In the genomic region with DNA sequence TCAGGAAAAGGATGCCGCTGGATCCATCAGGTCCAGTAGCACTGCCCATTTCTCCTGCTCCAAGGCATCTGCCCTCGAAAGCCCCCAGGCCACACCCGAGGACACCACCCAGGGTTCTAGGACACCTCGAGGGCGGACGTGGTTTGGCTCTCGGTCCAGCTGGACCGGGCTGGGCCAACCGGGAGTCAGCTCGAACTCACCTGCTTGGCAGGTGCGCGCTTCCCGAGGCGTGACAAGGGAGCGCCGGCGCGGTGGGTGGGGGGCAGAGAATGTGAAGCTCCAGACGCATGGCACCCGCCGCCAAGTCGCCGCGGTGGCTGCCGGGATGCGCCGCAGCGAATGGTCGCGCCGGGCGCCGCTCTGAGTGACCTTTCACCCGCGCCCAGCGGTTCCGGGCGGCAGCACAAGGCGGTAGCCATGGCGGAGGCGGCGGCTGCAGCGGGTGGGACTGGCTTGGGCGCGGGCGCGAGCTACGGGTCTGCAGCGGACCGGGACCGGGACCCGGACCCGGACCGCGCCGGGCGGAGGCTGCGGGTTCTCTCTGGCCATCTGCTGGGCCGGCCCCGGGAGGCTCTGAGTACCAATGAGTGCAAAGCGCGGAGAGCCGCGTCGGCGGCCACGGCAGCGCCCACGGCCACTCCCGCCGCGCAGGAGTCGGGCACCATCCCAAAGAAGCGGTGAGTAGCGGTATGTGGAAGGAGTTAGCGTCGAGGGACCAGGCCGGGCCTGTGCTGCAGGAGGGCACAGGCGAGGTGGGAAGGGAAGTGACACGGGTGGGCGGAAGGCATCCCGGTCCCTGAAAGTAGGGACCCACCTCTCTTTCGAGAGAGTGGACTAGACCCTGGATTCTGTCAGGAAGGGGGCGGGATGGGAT, we compare ENCODE assay signal across 8 cellular contexts. TPM values are rescaled to one million over a fixed set of nuclear protein-coding genes. Genes with fewer than 3 reads are reported as not detected.
DNase-seq lines count a peak whose midpoint lies in the region; ATAC-seq lines count a peak whose summit lies in the region.

Gene AGPS, plus strand, starts transcription at position 401 of the 874 bp plus-strand sequence. Its CDS starts 17 bp downstream, at position 418.

- H3K4me3 ChIP-seq in ectodermal cell (ENCODE audit: insufficient read depth, low read depth, low read length) = peak within 1 kb of the TSS; percentile 80

- POLR2A ChIA-PET in activated CD4-positive, alpha-beta memory T cell treated with anti-CD3 and anti-CD28 coated beads for 36 hours (lab: Charles Lee) = interaction anchor here (0.6 to 2.2 kb wide), 9 partner anchors 12 to 228 kb away, joined by 3 to 17 read pairs (median 3); partner anchors contain the start of gene NFE2L2

- peaks cover 56% of the 10 kb centered on the region for H3K4me1 Mint-ChIP-seq in activated CD4-positive, alpha-beta memory T cell treated with anti-CD3 and anti-CD28 coated beads for 36 hours (ENCODE audit: low read depth)

- peak; percentile 94 for ATAC-seq in GM19035 (IDR thresholded peaks at IDR 0.05; ENCODE audit: unreplicated experiment)
- peak; percentile 85 for ATAC-seq in HG03342 (IDR thresholded peaks at IDR 0.05; ENCODE audit: unreplicated experiment)

- H3K27ac ChIP-seq in ectodermal cell (ENCODE audit: insufficient read depth, low read depth, low read length, poor library complexity, severe bottlenecking) = no peak within 1 kb of the TSS

- no peaks in the 10 kb centered on the region for H3K9me3 ChIP-seq in ectodermal cell (ENCODE audit: control insufficient read depth, low read length)

- CTCF ChIA-PET in activated CD4-positive, alpha-beta memory T cell treated with anti-CD3 and anti-CD28 coated beads for 36 hours (lab: Charles Lee) = interaction anchor here (0.6 to 3.1 kb wide), 14 partner anchors 8 to 244 kb away, joined by 3 to 13 read pairs (median 4); partner anchors contain the start of genes HNRNPA3 and NFE2L2

- 1% methylated on average over 84 of the region's 84 CpGs for WGBS in ectodermal cell, 2 experiments

- H3K36me3 Mint-ChIP-seq in activated CD4-positive, alpha-beta memory T cell treated with anti-CD3 and anti-CD28 coated beads for 36 hours = peaks cover 16% of the 10 kb centered on the region

- H3K27me3 Mint-ChIP-seq in activated CD4-positive, alpha-beta memory T cell treated with anti-CD3 and anti-CD28 coated beads for 36 hours = no peaks in the 10 kb centered on the region

- intact Hi-C loops in activated CD4-positive, alpha-beta memory T cell treated with anti-CD3 and anti-CD28 coated beads for 36 hours (cut with micrococcal nuclease) = loop anchor here (1.0 to 5.0 kb wide), 6 partner anchors 24 to 1125 kb away; partner anchors contain the start of genes HNRNPA3, MTX2 and NFE2L2

- H3K9me3 Mint-ChIP-seq in activated CD4-positive, alpha-beta memory T cell treated with anti-CD3 and anti-CD28 coated beads for 36 hours = no peaks in the 10 kb centered on the region

- H3K27me3 ChIP-seq in ectodermal cell (ENCODE audit: control insufficient read depth, insufficient read depth, low read length, poor library complexity, severe bottlenecking) = no peaks in the 10 kb centered on the region

- H3K4me3 Mint-ChIP-seq in activated CD4-positive, alpha-beta memory T cell treated with anti-CD3 and anti-CD28 coated beads for 36 hours = peak within 1 kb of the TSS; percentile 87

- no peaks in the 10 kb centered on the region for H3K36me3 ChIP-seq in ectodermal cell (ENCODE audit: control insufficient read depth, insufficient read depth, low read length)

- peaks cover 18% of the 10 kb centered on the region for H3K4me1 ChIP-seq in ectodermal cell (ENCODE audit: control insufficient read depth, insufficient read depth, low read length)

- peak; percentile 82 for DNase-seq in Ammon's horn (ENCODE audit: low spot score)
- DNase-seq in NCI-H526 treated with DMSO at 0.1 percent for 48 hours (lab: John Stamatoyannopoulos, UW) = peak; percentile 68
- peak; percentile 88 for DNase-seq in activated CD4-positive, alpha-beta memory T cell treated with anti-CD3 and anti-CD28 coated beads for 36 hours
- peak; percentile 68 to 71 for DNase-seq in lung microvascular endothelial cell (ENCODE audit: low read depth in 2 of 2)
- DNase-seq in stimulated activated CD4-positive, alpha-beta T cell treated with anti-CD3 and anti-CD28 coated beads, TNF-alpha, amount 100 ng/mL, for 48 hours (ENCODE audit: low read depth in 3 of 3) = peak; percentile 51 to 68 (median 65)

- peak within 1 kb of the TSS; percentile 70 for H3K27ac Mint-ChIP-seq in activated CD4-positive, alpha-beta memory T cell treated with anti-CD3 and anti-CD28 coated beads for 36 hours

RNA-seq across cellular contexts. Expression of gene AGPS, which starts in this region (rescaled TPM):
- 10 to 100 TPM; 51.9 to 53.0 TPM for total RNA-seq in activated CD4-positive, alpha-beta memory T cell treated with anti-CD3 and anti-CD28 coated beads for 36 hours
- polyA plus RNA-seq in ectodermal cell (2013, experiment 1 of 4) = 43.3 TPM
- polyA plus RNA-seq in ectodermal cell (2013, experiment 2 of 4) = 47.7 TPM
- polyA plus RNA-seq in ectodermal cell (2013, experiment 3 of 4) = 27.9 TPM
- polyA plus RNA-seq in ectodermal cell (2013, experiment 4 of 4) = 33.5 TPM
- total RNA-seq in lung microvascular endothelial cell = 34.2 and 46.0 TPM in 2 replicates
